ENCODE assay signal across 16 cellular contexts in genomic region chr14:31360919-31361662, GRCh38. TPM values are rescaled to one million over a fixed set of nuclear protein-coding genes. Genes with fewer than 3 reads are reported as not detected.
DNase-seq lines count a peak whose midpoint lies in the region; ATAC-seq and TF ChIP-seq lines count a peak whose summit lies in the region.
"Had no signal": no experiment of that assay in that cellular context is flagged by ENCODE, and none has a peak within 500 bp of the region (broad histone marks: within the 10 kb centered on the region; RNA-seq: fewer than 3 reads in every experiment).

No MANE protein-coding gene starts in this region.

- H3K27me3 Mint-ChIP-seq in activated naive CD4-positive, alpha-beta T cell treated with anti-CD3 and anti-CD28 coated beads for 36 hours (ENCODE audit: low read depth): no peaks in the 10 kb centered on the region
- H3K27me3 Mint-ChIP-seq: CD4-positive, alpha-beta T cell had no signal

- no peaks in the 10 kb centered on the region for H3K36me3 Mint-ChIP-seq in activated naive CD4-positive, alpha-beta T cell treated with anti-CD3 and anti-CD28 coated beads for 36 hours (ENCODE audit: low read depth)

- H3K9ac ChIP-seq in fibroblast of lung (ENCODE audit: insufficient read depth, low read length): no peak overlapping the region
- H3K9ac ChIP-seq in skeletal muscle satellite cell (ENCODE audit: low read depth, low read length): peak overlapping the region; percentile 41

- no peaks in the 10 kb centered on the region for H3K9me3 Mint-ChIP-seq in activated naive CD4-positive, alpha-beta T cell treated with anti-CD3 and anti-CD28 coated beads for 36 hours
- H3K9me3 Mint-ChIP-seq: CD4-positive, alpha-beta T cell; nephron had no signal

- DNase-seq in HCEC 1CT: peak; percentile 77
- no peak for DNase-seq in RWPE2 (ENCODE audit: low spot score)
- peak; percentile 5 to 68 for DNase-seq in fibroblast of lung (ENCODE audit: low read depth in 2 of 2)
- DNase-seq in stimulated activated naive CD8-positive, alpha-beta T cell treated with anti-CD3 and anti-CD28 coated beads, Interleukin-15, Interleukin-2, amounts not matched to agents 100 U/mL and 50 U/mL, for 24 hours: no peak
- DNase-seq in activated naive CD4-positive, alpha-beta T cell treated with anti-CD3 and anti-CD28 coated beads for 36 hours: no peak
- DNase-seq in upper lobe of left lung: no peak
- DNase-seq: activated naive CD4-positive, alpha-beta T cell; brain microvascular endothelial cell; CD4-positive, alpha-beta T cell; effector memory CD4-positive, alpha-beta T cell; stimulated activated CD4-positive, alpha-beta T cell treated with anti-CD3 and anti-CD28 coated beads, Interleukin-2, amount 100 ng/mL, for 24 hours; tibial artery had no signal

- H3K9me3 ChIP-seq in RWPE2 (ENCODE audit: severe bottlenecking): no peaks in the 10 kb centered on the region
- no peaks in the 10 kb centered on the region for H3K9me3 ChIP-seq in fibroblast of lung (ENCODE audit: control insufficient read depth, insufficient read depth, low read depth, low read length)
- no peaks in the 10 kb centered on the region for H3K9me3 ChIP-seq in skeletal muscle satellite cell (replicated peaks; ENCODE audit: low read length)
- no peaks in the 10 kb centered on the region for H3K9me3 ChIP-seq in upper lobe of left lung
- H3K9me3 ChIP-seq: tibial artery had no signal

- no peak for TF ChIP-seq POLR2A in upper lobe of left lung (IDR thresholded peaks at IDR 0.05)

- no peaks in the 10 kb centered on the region for H4K20me1 ChIP-seq in fibroblast of lung (ENCODE audit: control insufficient read depth, extremely low read depth, insufficient read depth, low read length)

- H3K4me1 ChIP-seq in RWPE2 (ENCODE audit: insufficient read depth, poor library complexity, severe bottlenecking): peaks cover 16% of the 10 kb centered on the region
- no peaks in the 10 kb centered on the region for H3K4me1 ChIP-seq in fibroblast of lung (ENCODE audit: control insufficient read depth, extremely low read depth, insufficient read depth, low read length)
- peaks cover 13% of the 10 kb centered on the region for H3K4me1 ChIP-seq in skeletal muscle satellite cell (ENCODE audit: control insufficient read depth, insufficient read depth, low read length)
- peaks cover 0 to 3% (median 1%) of the 10 kb centered on the region in 4 donors for H3K4me1 ChIP-seq in upper lobe of left lung

- no peaks in the 10 kb centered on the region for H3K79me2 ChIP-seq in fibroblast of lung (ENCODE audit: control insufficient read depth, insufficient read depth, low read length)

- CTCF ChIA-PET in activated naive CD4-positive, alpha-beta T cell treated with anti-CD3 and anti-CD28 coated beads for 36 hours (lab: Charles Lee): interaction anchor here (0.6 to 1.5 kb wide), 4 partner anchors 17 to 129 kb away, joined by 3 to 6 read pairs (median 3); no protein-coding TSS in a partner anchor

- ATAC-seq in RWPE2 (ENCODE audit: low read depth) (peak; percentile 97), HG02973 (IDR thresholded peaks at IDR 0.05; ENCODE audit: unreplicated experiment) (no peak), upper lobe of left lung (ENCODE audit: low FRiP score in 2 of 2) (no peak)
- no peak for ATAC-seq in stimulated activated naive CD8-positive, alpha-beta T cell treated with anti-CD3 and anti-CD28 coated beads, Interleukin-15, Interleukin-2, amounts not matched to agents 100 U/mL and 50 U/mL, for 24 hours

- intact Hi-C loops in activated naive CD4-positive, alpha-beta T cell treated with anti-CD3 and anti-CD28 coated beads for 36 hours (cut with micrococcal nuclease): no loop called here

- H3K27me3 ChIP-seq in RWPE2 (ENCODE audit: insufficient read depth, poor library complexity, severe bottlenecking): no peaks in the 10 kb centered on the region
- H3K27me3 ChIP-seq in fibroblast of lung (ENCODE audit: control insufficient read depth, insufficient read depth, low read length): no peaks in the 10 kb centered on the region
- H3K27me3 ChIP-seq in skeletal muscle satellite cell (ENCODE audit: control insufficient read depth, insufficient read depth, low read length): no peaks in the 10 kb centered on the region
- no peaks in the 10 kb centered on the region for H3K27me3 ChIP-seq in upper lobe of left lung
- H3K27me3 ChIP-seq: brain microvascular endothelial cell, tibial artery had no signal

- no peak overlapping the region for H2AFZ ChIP-seq in fibroblast of lung (ENCODE audit: low read length)

- H3K27ac ChIP-seq in RWPE2 (ENCODE audit: poor library complexity, severe bottlenecking) (peak overlapping the region; percentile 62), fibroblast of lung (ENCODE audit: insufficient read depth, low read length) (peak overlapping the region; percentile 54), upper lobe of left lung (no peak overlapping the region)
- H3K27ac ChIP-seq: brain microvascular endothelial cell, tibial artery, VCaP had no signal

- WGBS in upper lobe of left lung, 2 donors: 91% methylated on average over 3 of the region's 3 CpGs

- TF ChIP-seq EP300 in upper lobe of left lung (IDR thresholded peaks at IDR 0.05): no peak

- H3K4me3 Mint-ChIP-seq in activated naive CD4-positive, alpha-beta T cell treated with anti-CD3 and anti-CD28 coated beads for 36 hours: no peak overlapping the region
- H3K4me3 Mint-ChIP-seq: CD4-positive, alpha-beta T cell; nephron had no signal

- no peak overlapping the region for H3K27ac Mint-ChIP-seq in activated naive CD4-positive, alpha-beta T cell treated with anti-CD3 and anti-CD28 coated beads for 36 hours
- H3K27ac Mint-ChIP-seq: CD4-positive, alpha-beta T cell; nephron had no signal

- TF ChIP-seq CTCF in RWPE2 (IDR thresholded peaks at IDR 0.05; ENCODE audit: poor library complexity, severe bottlenecking): no peak
- no peak for TF ChIP-seq CTCF in fibroblast of lung (conservative IDR thresholded peaks at IDR 0.05 in 1 of 2, IDR thresholded peaks at IDR 0.05 in 1 of 2; ENCODE audit: low read depth in 1 of 2, low read length in 2 of 2)
- TF ChIP-seq CTCF in upper lobe of left lung (IDR thresholded peaks at IDR 0.05): no peak

- peaks cover 33% of the 10 kb centered on the region for H3K36me3 ChIP-seq in RWPE2 (ENCODE audit: low read depth)
- peaks cover 2% of the 10 kb centered on the region for H3K36me3 ChIP-seq in fibroblast of lung (ENCODE audit: control insufficient read depth, insufficient read depth, low read length)
- H3K36me3 ChIP-seq in skeletal muscle satellite cell (ENCODE audit: insufficient read depth, low read length): peaks cover 17% of the 10 kb centered on the region
- peaks cover 8 to 65% (median 20%) of the 10 kb centered on the region in 4 donors for H3K36me3 ChIP-seq in upper lobe of left lung

- H3K4me1 Mint-ChIP-seq in activated naive CD4-positive, alpha-beta T cell treated with anti-CD3 and anti-CD28 coated beads for 36 hours (ENCODE audit: low read depth): no peaks in the 10 kb centered on the region
- H3K4me1 Mint-ChIP-seq: nephron had no signal

- H3K4me2 ChIP-seq in fibroblast of lung (ENCODE audit: extremely low read depth, insufficient read depth, low read length): no peak overlapping the region
- H3K4me2 ChIP-seq in skeletal muscle satellite cell (ENCODE audit: low read length): peak overlapping the region; percentile 22

- H3K4me3 ChIP-seq in RWPE2 (ENCODE audit: severe bottlenecking) (no peak overlapping the region), fibroblast of lung (replicated peaks in 1 of 4; ENCODE audit: control extremely low read depth in 1 of 4, insufficient read depth in 1 of 4, low read depth in 3 of 4, low read length in 4 of 4) (no peak overlapping the region), skeletal muscle satellite cell (ENCODE audit: low read length) (no peak overlapping the region), upper lobe of left lung (no peak overlapping the region)
- H3K4me3 ChIP-seq: tibial artery had no signal

RNA-seq across cellular contexts. Expression of gene HEATR5A, which starts 59.3 kb away (rescaled TPM):
- total RNA-seq in fibroblast of lung (44.9 and 59.8 TPM in 2 replicates), upper lobe of left lung (10 to 100 TPM; 19.6 to 66.0 (median 39.3) TPM)
- polyA plus RNA-seq in fibroblast of lung: 28.1 and 45.4 TPM in 2 replicates
- polyA plus RNA-seq in fibroblast of lung (2012): 19.0 and 22.8 TPM in 2 replicates
- polyA minus RNA-seq in fibroblast of lung (ENCODE audit: low replicate concordance): 23.5 and 24.9 TPM in 2 replicates
- 26.2 and 36.5 TPM in 2 replicates for total RNA-seq in skeletal muscle satellite cell (2012; rRNA removed)
- total RNA-seq in activated naive CD4-positive, alpha-beta T cell treated with anti-CD3 and anti-CD28 coated beads for 36 hours: 1 to 10 TPM; 3.5 to 6.0 TPM

Comparison
In these comparisons a context has a peak if more than half of its experiments do, and no peak if none do; other contexts are left out.
1. DNase-seq: peak in HCEC 1CT (single experiment) and fibroblast of lung (2 of 2); none in RWPE2 (single experiment), stimulated activated naive CD8-positive, alpha-beta T cell treated with anti-CD3 and anti-CD28 coated beads, Interleukin-15, Interleukin-2, amounts not matched to agents 100 U/mL and 50 U/mL, for 24 hours (single experiment), activated naive CD4-positive, alpha-beta T cell treated with anti-CD3 and anti-CD28 coated beads for 36 hours (single experiment) and upper lobe of left lung (0 of 2).
2. H3K27ac ChIP-seq: peak in RWPE2 (single experiment) and fibroblast of lung (single experiment); none in upper lobe of left lung (0 of 4).